Comparison of ENCODE assay signal across 19 cellular contexts in the genomic region with DNA sequence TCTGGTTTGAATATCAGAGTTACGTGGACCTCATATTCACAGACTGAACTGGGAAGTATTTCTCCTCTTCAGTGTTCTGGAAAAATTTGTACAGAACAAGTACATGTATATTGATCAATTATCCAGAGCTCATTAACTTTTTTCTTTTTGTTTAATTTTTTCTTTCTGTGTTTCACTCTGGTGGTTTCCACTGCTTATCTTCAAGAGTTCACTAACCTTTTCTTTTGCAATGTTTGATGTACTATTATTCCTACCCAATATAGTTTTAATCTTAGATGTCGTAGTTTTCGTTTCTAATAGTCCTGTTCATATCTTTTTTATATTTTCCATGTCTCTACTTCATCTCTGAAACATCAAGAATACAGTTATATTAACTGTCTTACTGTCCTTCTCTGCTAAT. TPM values are rescaled to one million over a fixed set of nuclear protein-coding genes. Genes with fewer than 3 reads are reported as not detected.
A peak's percentile ranks its signal among the peaks of the same experiment; 100 is the strongest.
DNase-seq lines count a peak whose midpoint lies in the region; ATAC-seq, FAIRE-seq and TF ChIP-seq lines count a peak whose summit lies in the region.
"Had no signal": no experiment of that assay in that cellular context is flagged by ENCODE, and none has a peak within 500 bp of the region (broad histone marks: within the 10 kb centered on the region; RNA-seq: fewer than 3 reads in every experiment).

No MANE protein-coding gene starts in this region.

- no peaks in the 10 kb centered on the region for H3K9me3 Mint-ChIP-seq in progenitor cell of endocrine pancreas (ENCODE audit: low read depth)
- H3K9me3 Mint-ChIP-seq: CD4-positive, alpha-beta memory T cell had no signal

- H3K27me3 ChIP-seq in Panc1 (ENCODE audit: control insufficient read depth, insufficient read depth, low read length) (no peaks in the 10 kb centered on the region), GM12878 (replicated peaks in 1 of 2; ENCODE audit: control insufficient read depth in 2 of 2, insufficient read depth in 2 of 2, low read length in 1 of 2) (no peaks in the 10 kb centered on the region), liver (ENCODE audit: control insufficient read depth in 4 of 4, insufficient read depth in 4 of 4, low read length in 3 of 4) (no peaks in the 10 kb centered on the region)

- H3K9me3 ChIP-seq in Panc1 (ENCODE audit: control insufficient read depth, insufficient read depth, low read depth, low read length) (no peaks in the 10 kb centered on the region), GM12878 (replicated peaks; ENCODE audit: control insufficient read depth, insufficient read depth, low read length) (no peaks in the 10 kb centered on the region), liver (ENCODE audit: control insufficient read depth in 4 of 4, low read length in 3 of 4) (no peaks in the 10 kb centered on the region)

- no peak overlapping the region for H3K4me3 Mint-ChIP-seq in progenitor cell of endocrine pancreas (ENCODE audit: low read depth)
- H3K4me3 Mint-ChIP-seq: CD4-positive, alpha-beta memory T cell had no signal

- POLR2A ChIA-PET in Panc1 (lab: Charles Lee) (no interaction called here), GM12878 (lab: Charles Lee) (interaction anchor here (0.6 kb wide), 1 partner anchor 384 kb away, joined by 3 read pairs; no protein-coding TSS in a partner anchor)

- peaks cover 25% of the 10 kb centered on the region for H3K36me3 Mint-ChIP-seq in progenitor cell of endocrine pancreas (ENCODE audit: insufficient read depth)

- TF ChIP-seq POLR2A in GM12878 (IDR thresholded peaks at IDR 0.05; ENCODE audit: low read depth, low read length), result no peak

- DNase-seq in Panc1 (ENCODE audit: low read depth, low spot score) (no peak), GM12878 (ENCODE audit: low read depth, low spot score) (no peak), progenitor cell of endocrine pancreas (ENCODE audit: low spot score, unreplicated experiment) (no peak), LoVo (ENCODE audit: low spot score) (no peak), A172 (ENCODE audit: low spot score) (no peak), H4 (ENCODE audit: low spot score) (no peak)
- DNase-seq: 8988T; C1 segment of cervical spinal cord; Calu3; CD4-positive, alpha-beta memory T cell; COR-L47; DMS53; DMS79 treated with DMSO at 0.1 percent for 48 hours; GF-D8; GOT3; H7; HCEC 1CT had no signal

- H3K4me3 ChIP-seq in Panc1 (ENCODE audit: low read depth in 2 of 2, low read length in 2 of 2) (no peak overlapping the region), GM12878 (no peak overlapping the region), liver (ENCODE audit: low read depth in 1 of 3, low read length in 3 of 3) (no peak overlapping the region)

- H3K9ac ChIP-seq in GM12878 (ENCODE audit: control insufficient read depth, insufficient read depth, low read length) (no peak overlapping the region), liver (ENCODE audit: low read depth in 1 of 2, low read length in 2 of 2) (no peak overlapping the region)

- no peak for TF ChIP-seq EP300 in GM12878 (IDR thresholded peaks at IDR 0.05; ENCODE audit: borderline replicate concordance in 1 of 2, control insufficient read depth in 1 of 2, low read depth in 2 of 2, low read length in 2 of 2)

- BruUV-seq in Panc1 (replicated peaks; lab: Mats Ljungman, UMichigan) (TSS peak; percentile 23), GM12878 (replicated peaks; lab: Mats Ljungman, UMichigan) (no TSS peak)

- no peaks in the 10 kb centered on the region for H3K27me3 Mint-ChIP-seq in progenitor cell of endocrine pancreas
- H3K27me3 Mint-ChIP-seq: CD4-positive, alpha-beta memory T cell had no signal

- no peak for TF ChIP-seq CTCF in Panc1 (IDR thresholded peaks at IDR 0.05)
- TF ChIP-seq CTCF in GM12878 (IDR thresholded peaks at IDR 0.05 in 2 of 3, conservative IDR thresholded peaks at IDR 0.05 in 1 of 3; ENCODE audit: control insufficient read depth in 2 of 3, extremely low read depth in 1 of 3, insufficient read depth in 1 of 3, low read depth in 3 of 3, low read length in 3 of 3), result no peak
- TF ChIP-seq CTCF in liver (IDR thresholded peaks at IDR 0.05; ENCODE audit: low read depth, low read length, missing input control), result no peak
- TF ChIP-seq CTCF in progenitor cell of endocrine pancreas (IDR thresholded peaks at IDR 0.05; ENCODE audit: unreplicated experiment), result no peak

- CTCF ChIA-PET in Panc1 (lab: Charles Lee), result no interaction called here
- CTCF ChIA-PET in GM12878 (lab: Yijun Ruan, JAX), result interaction anchor here (0.7 kb wide), 1 partner anchor 416 kb away, joined by 3 read pairs; no protein-coding TSS in a partner anchor

- in situ Hi-C loops in Panc1 (cut with HindIII; ENCODE audit: low pct_unique_long_range_greater_than_20kb, low sequenced_read_pairs), result no loop called here
- in situ Hi-C loops in GM12878 (cut with MboI), result no loop called here

- ATAC-seq in Panc1 (no peak), GM12878 (no peak)

- no peaks in the 10 kb centered on the region for H3K4me1 ChIP-seq in Panc1 (ENCODE audit: control insufficient read depth, insufficient read depth, low read length)
- H3K4me1 ChIP-seq in GM12878 (ENCODE audit: control insufficient read depth, insufficient read depth, low read length), result no peaks in the 10 kb centered on the region
- peaks cover 3 to 20% (median 17%) of the 10 kb centered on the region in 4 donors for H3K4me1 ChIP-seq in liver (ENCODE audit: control insufficient read depth in 4 of 4, insufficient read depth in 4 of 4, low read length in 3 of 4)

- SMC1A ChIA-PET in GM12878 (lab: Charles Lee; ENCODE audit: uncharacterized antibody, unreplicated experiment), result interaction anchor here (1.2 to 1.3 kb wide), 2 partner anchors 10 to 12 kb away, joined by 3 to 4 read pairs; no protein-coding TSS in a partner anchor

- RAD21 ChIA-PET in GM12878 (lab: Charles Lee; ENCODE audit: unreplicated experiment), result no interaction called here

- H3K36me3 ChIP-seq in Panc1 (ENCODE audit: control insufficient read depth, insufficient read depth, low read length), result peaks cover 10% of the 10 kb centered on the region
- no peaks in the 10 kb centered on the region for H3K36me3 ChIP-seq in GM12878 (ENCODE audit: control insufficient read depth in 2 of 2, insufficient read depth in 2 of 2, low read length in 1 of 2)
- H3K36me3 ChIP-seq in liver (ENCODE audit: control insufficient read depth in 4 of 4, insufficient read depth in 3 of 4, low read depth in 1 of 4, low read length in 3 of 4), result peaks cover 0 to 1% (median 0%) of the 10 kb centered on the region in 4 donors

- H3K27ac Mint-ChIP-seq in progenitor cell of endocrine pancreas, result peak overlapping the region; percentile 22

- no peaks in the 10 kb centered on the region for H3K79me2 ChIP-seq in GM12878 (ENCODE audit: control insufficient read depth, insufficient read depth, low read length)

- TF ChIP-seq RAD21 in GM12878 (IDR thresholded peaks at IDR 0.05; ENCODE audit: insufficient read depth, low read depth, low read length), result no peak
- no peak for TF ChIP-seq RAD21 in liver (IDR thresholded peaks at IDR 0.05)

- WGBS in GM12878 (ENCODE audit: insufficient coverage, insufficient replicate concordance, low lambda C conversion rate, missing lambda C conversion rate), result 94% methylated on average over 3 of the region's 3 CpGs
- WGBS in liver, result 32% methylated on average over 3 of the region's 3 CpGs

- H3K4me1 Mint-ChIP-seq in progenitor cell of endocrine pancreas (ENCODE audit: low read depth), result no peaks in the 10 kb centered on the region

- peak; percentile 68 for FAIRE-seq in GM12878 (lab: Jason Lieb, UNC)
- FAIRE-seq: GM12892 had no signal

- no peak overlapping the region for H3K4me2 ChIP-seq in GM12878 (ENCODE audit: control insufficient read depth, insufficient read depth)

- no peaks in the 10 kb centered on the region for H4K20me1 ChIP-seq in GM12878 (ENCODE audit: control insufficient read depth, insufficient read depth)

- no peak overlapping the region for H2AFZ ChIP-seq in GM12878 (ENCODE audit: control insufficient read depth, low read depth, low read length)

- H3K27ac ChIP-seq in Panc1 (ENCODE audit: low read length) (no peak overlapping the region), GM12878 (ENCODE audit: control insufficient read depth, insufficient read depth) (no peak overlapping the region), liver (ENCODE audit: low read depth in 1 of 2, low read length in 2 of 2) (peak overlapping the region in 1 of 2 donors; percentile 58)

- intact Hi-C loops in Panc1 (cut with micrococcal nuclease; ENCODE audit: unreplicated experiment) (no loop called here), GM12878 (cut with micrococcal nuclease; ENCODE audit: unreplicated experiment) (no loop called here)

TF ChIP-seq in GM12878, 131 proteins besides CTCF, POLR2A, EP300 and RAD21 (continues in another document):
- TF ChIP-seq MYC (IDR thresholded peaks at IDR 0.05; ENCODE audit: insufficient read depth, insufficient read length, insufficient replicate concordance, low read length, severe bottlenecking), result no peak
- no peak for TF ChIP-seq SMAD5 (IDR thresholded peaks at IDR 0.05; ENCODE audit: low read depth)

TF ChIP-seq in liver, 16 proteins besides CTCF, POLR2A, EP300 and RAD21 (continues in another document):
- no peak for TF ChIP-seq HNF4G (IDR thresholded peaks at IDR 0.05)
- peak; percentile 44 to 47 for TF ChIP-seq HNF4A (conservative IDR thresholded peaks at IDR 0.05)
- no peak for TF ChIP-seq TAF1 (conservative IDR thresholded peaks at IDR 0.05)
- peak; percentile 28 for TF ChIP-seq YY1 (IDR thresholded peaks at IDR 0.05)

RNA-seq across cellular contexts. Expression of a gene that starts 46.5 kb away (rescaled TPM):
- 67.4 TPM for total RNA-seq in Panc1 (2021; ENCODE audit: unreplicated experiment)
- 52.8 TPM for polyA plus RNA-seq in Panc1 (2012; ENCODE audit: insufficient read length)
- 252 and 259 TPM in 2 replicates for total RNA-seq in GM12878 (2013; cell fraction: nucleolus; rRNA removed)
- 26.7 and 32.8 TPM in 2 replicates for total RNA-seq in GM12878 (2014; rRNA removed)
- total RNA-seq in GM12878 (2014; rRNA removed; fragmentation: Illumina TruSeq; extraction: Trizol), result 25.9 and 29.5 TPM in 2 replicates
- total RNA-seq in GM12878 (2021), result 27.7 and 28.0 TPM in 2 replicates
- 22.2 TPM for polyA plus RNA-seq in GM12878 (2011; ENCODE audit: low read depth)
- 40.7 and 43.9 TPM in 2 replicates for polyA plus RNA-seq in GM12878 (2011; rRNA removed)
- 33.3 and 42.0 TPM in 2 replicates for polyA plus RNA-seq in GM12878 (2011; cell fraction: cytosol; rRNA removed)
- 116 and 123 TPM in 2 replicates for polyA plus RNA-seq in GM12878 (2011; cell fraction: nucleus; rRNA removed)
- 35.8 and 41.9 TPM in 2 replicates for polyA plus RNA-seq in GM12878 (2012)
- 36.0 and 48.1 TPM in 2 replicates for polyA plus RNA-seq in GM12878 (2014; fragmentation: Illumina TruSeq; extraction: Trizol)
- polyA plus RNA-seq in GM12878 (2014; fragmentation: Nextera tagmentation; extraction: Ambion mirVana), result 10 to 100 TPM in 1 of 2 experiments, 1 to 10 TPM in 1; 9.4 to 11.5 TPM
- polyA plus RNA-seq in GM12878 (2014; rRNA removed), result 25.9 and 31.1 TPM in 2 replicates
- polyA plus RNA-seq in GM12878 (2016; fragmentation: Nextera tagmentation; extraction: Ambion mirVana), result 10 to 100 TPM; 27.6 to 32.9 TPM
- polyA minus RNA-seq in GM12878 (2011; rRNA and poly(A)+ RNA removed), result 24.8 and 27.2 TPM in 2 replicates
- 16.6 and 19.1 TPM in 2 replicates for polyA minus RNA-seq in GM12878 (2011; cell fraction: cytosol; rRNA and poly(A)+ RNA removed)
- 32.0 and 47.8 TPM in 2 replicates for polyA minus RNA-seq in GM12878 (2011; cell fraction: nucleus; rRNA and poly(A)+ RNA removed)
- total RNA-seq in liver, result 10 to 100 TPM; 20.0 to 28.0 TPM
- 10 to 100 TPM; 12.2 to 28.0 TPM for polyA plus RNA-seq in liver
- total RNA-seq in progenitor cell of endocrine pancreas, result 130 and 139 TPM in 2 replicates
- 24.6 and 36.6 TPM in 2 replicates for total RNA-seq in A172 (2014; rRNA removed; shearing (Covaris generic))
- total RNA-seq in H4 (2014; rRNA removed; shearing (Covaris generic)), result 16.4 and 25.3 TPM in 2 replicates
